12 cellular contexts compared by ENCODE assay signal in genomic region chr15:22930782-22931484, GRCh38. TPM values are rescaled to one million over a fixed set of nuclear protein-coding genes. Genes with fewer than 3 reads are reported as not detected.
DNase-seq lines count a peak whose midpoint lies in the region; ATAC-seq, FAIRE-seq and TF ChIP-seq lines count a peak whose summit lies in the region.
"Had no signal": no experiment of that assay in that cellular context is flagged by ENCODE, and none has a peak within 500 bp of the region (broad histone marks: within the 10 kb centered on the region; RNA-seq: fewer than 3 reads in every experiment).

No MANE protein-coding gene starts in this region.

- DNase-seq in NCI-H774 (lab: John Stamatoyannopoulos, UW) (peak; percentile 48), fibroblast of mammary gland (ENCODE audit: low read depth) (peak; percentile 73), small intestine (peak; percentile 41), T-helper 1 cell (no peak), SIG-M5 treated with dmso at 0.1 percent for 504 hours (lab: John Stamatoyannopoulos, UW; ENCODE audit: unreplicated experiment) (no peak), GM23338 (ENCODE audit: low spot score) (no peak)
- DNase-seq: activated CD8-positive, alpha-beta memory T cell treated with anti-CD3 and anti-CD28 coated beads, Interleukin-2, amount 10 ng/mL, durations not matched to agents 7 days and 5 days; hypothalamus had no signal

- ATAC-seq in GM23338 (no peak), GM21529 (IDR thresholded peaks at IDR 0.05; ENCODE audit: unreplicated experiment) (no peak)
- ATAC-seq: activated CD8-positive, alpha-beta memory T cell treated with anti-CD3 and anti-CD28 coated beads, Interleukin-2, amount 10 ng/mL, durations not matched to agents 7 days and 5 days had no signal

- H3K27ac Mint-ChIP-seq in GM23338, result no peak overlapping the region
- H3K27ac Mint-ChIP-seq: activated CD8-positive, alpha-beta memory T cell treated with anti-CD3 and anti-CD28 coated beads, Interleukin-2, amount 10 ng/mL, durations not matched to agents 7 days and 5 days had no signal

- H3K27me3 ChIP-seq in small intestine (ENCODE audit: control insufficient read depth in 2 of 2, insufficient read depth in 2 of 2, low read length in 2 of 2), result no peaks in the 10 kb centered on the region
- H3K27me3 ChIP-seq in GM23338 (ENCODE audit: insufficient read depth), result no peaks in the 10 kb centered on the region

- 37 to 69% (median 54%) methylated on average over 10 of the region's 10 CpGs for WGBS in small intestine, 3 donors

- no peaks in the 10 kb centered on the region for H3K9me2 ChIP-seq in GM23338 (ENCODE audit: insufficient read depth)

- no peaks in the 10 kb centered on the region for H3K4me1 ChIP-seq in small intestine (ENCODE audit: control insufficient read depth in 2 of 2, insufficient read depth in 1 of 2, low read depth in 1 of 2, low read length in 1 of 2)
- H3K4me1 ChIP-seq in GM23338 (ENCODE audit: insufficient read depth), result no peaks in the 10 kb centered on the region

- no peak for TF ChIP-seq EP300 in Ishikawa (IDR thresholded peaks at IDR 0.05; ENCODE audit: borderline replicate concordance)

- H3K27ac ChIP-seq in small intestine (ENCODE audit: low read depth in 1 of 2, low read length in 1 of 2) (no peak overlapping the region), GM23338 (ENCODE audit: low read depth) (no peak overlapping the region)
- H3K27ac ChIP-seq: skin epidermis had no signal

- H4K20me1 ChIP-seq in GM23338 (replicated peaks; ENCODE audit: insufficient read depth), result no peaks in the 10 kb centered on the region; the same call in 1 of the 2 replicates

- no peaks in the 10 kb centered on the region for H3K9me3 ChIP-seq in small intestine (ENCODE audit: control insufficient read depth, low read depth)

- no peak overlapping the region for H3K4me2 ChIP-seq in GM23338

- no peaks in the 10 kb centered on the region; the same call in 1 of the 2 replicates for H3K79me2 ChIP-seq in GM23338 (replicated peaks; ENCODE audit: insufficient read depth)

- TF ChIP-seq CTCF in fibroblast of mammary gland (conservative IDR thresholded peaks at IDR 0.05; ENCODE audit: control insufficient read depth, insufficient read depth, low read depth, low read length) (no peak), GM23338 (conservative IDR thresholded peaks at IDR 0.05; ENCODE audit: low read depth in 2 of 2) (no peak)

- no peak for FAIRE-seq in small intestine (lab: Jason Lieb, UNC)
- FAIRE-seq: D721Med had no signal

- H3K36me3 ChIP-seq in small intestine (ENCODE audit: control insufficient read depth in 2 of 2, insufficient read depth in 2 of 2, low read length in 2 of 2) (peaks cover 4 to 8% of the 10 kb centered on the region in 2 donors), GM23338 (ENCODE audit: insufficient read depth) (peaks cover 8% of the 10 kb centered on the region; the same call in 1 of the 2 replicates)

- no peak overlapping the region for H2AFZ ChIP-seq in GM23338

- H3K4me3 ChIP-seq in fibroblast of mammary gland (ENCODE audit: control insufficient read depth, low read depth, low read length) (no peak overlapping the region), small intestine (ENCODE audit: low read depth in 1 of 2, low read length in 2 of 2) (no peak overlapping the region), GM23338 (no peak overlapping the region)
- H3K4me3 ChIP-seq: skin epidermis had no signal

- no peaks in the 10 kb centered on the region for H3F3A ChIP-seq in GM23338 (replicated peaks; ENCODE audit: low read depth)

- no peak for TF ChIP-seq RAD21 in Ishikawa (IDR thresholded peaks at IDR 0.05; ENCODE audit: low read depth)

- H3K9me3 Mint-ChIP-seq in GM23338, result no peaks in the 10 kb centered on the region

- no peak overlapping the region for H3K4me3 Mint-ChIP-seq in GM23338
- H3K4me3 Mint-ChIP-seq: activated CD8-positive, alpha-beta memory T cell treated with anti-CD3 and anti-CD28 coated beads, Interleukin-2, amount 10 ng/mL, durations not matched to agents 7 days and 5 days had no signal

- no peaks in the 10 kb centered on the region for H3K4me1 Mint-ChIP-seq in GM23338
- H3K4me1 Mint-ChIP-seq: activated CD8-positive, alpha-beta memory T cell treated with anti-CD3 and anti-CD28 coated beads, Interleukin-2, amount 10 ng/mL, durations not matched to agents 7 days and 5 days had no signal

- peaks cover 42% of the 10 kb centered on the region for H3K36me3 Mint-ChIP-seq in GM23338 (ENCODE audit: low read depth)
- H3K36me3 Mint-ChIP-seq: activated CD8-positive, alpha-beta memory T cell treated with anti-CD3 and anti-CD28 coated beads, Interleukin-2, amount 10 ng/mL, durations not matched to agents 7 days and 5 days had no signal

- H3K27me3 Mint-ChIP-seq in GM23338 (ENCODE audit: insufficient read depth, low read depth, poor library complexity), result peaks cover 3% of the 10 kb centered on the region
- H3K27me3 Mint-ChIP-seq: activated CD8-positive, alpha-beta memory T cell treated with anti-CD3 and anti-CD28 coated beads, Interleukin-2, amount 10 ng/mL, durations not matched to agents 7 days and 5 days had no signal

TF ChIP-seq in Ishikawa, 13 proteins besides CTCF, POLR2A, EP300 and RAD21:
- TF ChIP-seq NFIC (IDR thresholded peaks at IDR 0.05) (0 out of 2 replicates have a peak, but pooled peaks have one; percentile 13), MAX (IDR thresholded peaks at IDR 0.05) (no peak)

TF ChIP-seq in GM23338, 12 proteins besides CTCF, POLR2A, EP300 and RAD21:
- TF ChIP-seq JUNB (IDR thresholded peaks at IDR 0.05; ENCODE audit: unreplicated experiment), result no peak
- no peak for TF ChIP-seq REST (IDR thresholded peaks at IDR 0.05; ENCODE audit: unreplicated experiment)
- no peak for TF ChIP-seq ZNF114 (CRISPR knock-in tag; IDR thresholded peaks at IDR 0.05)
- no peak for TF ChIP-seq ZNF331 (CRISPR knock-in tag; IDR thresholded peaks at IDR 0.05; ENCODE audit: low read depth)
- no peak for TF ChIP-seq EZH2phosphoT487 (IDR thresholded peaks at IDR 0.05; ENCODE audit: unreplicated experiment)
- TF ChIP-seq ETS1 (IDR thresholded peaks at IDR 0.05), result no peak
- no peak for TF ChIP-seq EZH2 (IDR thresholded peaks at IDR 0.05; ENCODE audit: low read depth, unreplicated experiment)
- no peak for TF ChIP-seq POLR2AphosphoS5 (IDR thresholded peaks at IDR 0.05; ENCODE audit: low read depth)
TF ChIP-seq in GM23338: peak in this region for 0.

RNA-seq across cellular contexts. Expression of gene CYFIP1, which starts 49.2 kb away (rescaled TPM):
- polyA plus RNA-seq in small intestine (10 to 100 TPM; 35.9 to 59.9 (median 43.7) TPM), GM23338 (2016; fragmentation: Nextera tagmentation; extraction: Ambion mirVana) (19.8 and 20.0 TPM in 2 replicates)
- total RNA-seq in GM23338 (2014; rRNA removed; shearing (Covaris generic)), result 68.8 and 73.9 TPM in 2 replicates

Comparison
In these comparisons a context has a peak if more than half of its experiments do, and no peak if none do; other contexts are left out.
1. DNase-seq: peak in NCI-H774 (single experiment), fibroblast of mammary gland (single experiment) and small intestine (single experiment); none in T-helper 1 cell (0 of 5), SIG-M5 treated with dmso at 0.1 percent for 504 hours (single experiment) and GM23338 (single experiment).